12 cellular contexts compared by ENCODE assay signal in the genomic region with DNA sequence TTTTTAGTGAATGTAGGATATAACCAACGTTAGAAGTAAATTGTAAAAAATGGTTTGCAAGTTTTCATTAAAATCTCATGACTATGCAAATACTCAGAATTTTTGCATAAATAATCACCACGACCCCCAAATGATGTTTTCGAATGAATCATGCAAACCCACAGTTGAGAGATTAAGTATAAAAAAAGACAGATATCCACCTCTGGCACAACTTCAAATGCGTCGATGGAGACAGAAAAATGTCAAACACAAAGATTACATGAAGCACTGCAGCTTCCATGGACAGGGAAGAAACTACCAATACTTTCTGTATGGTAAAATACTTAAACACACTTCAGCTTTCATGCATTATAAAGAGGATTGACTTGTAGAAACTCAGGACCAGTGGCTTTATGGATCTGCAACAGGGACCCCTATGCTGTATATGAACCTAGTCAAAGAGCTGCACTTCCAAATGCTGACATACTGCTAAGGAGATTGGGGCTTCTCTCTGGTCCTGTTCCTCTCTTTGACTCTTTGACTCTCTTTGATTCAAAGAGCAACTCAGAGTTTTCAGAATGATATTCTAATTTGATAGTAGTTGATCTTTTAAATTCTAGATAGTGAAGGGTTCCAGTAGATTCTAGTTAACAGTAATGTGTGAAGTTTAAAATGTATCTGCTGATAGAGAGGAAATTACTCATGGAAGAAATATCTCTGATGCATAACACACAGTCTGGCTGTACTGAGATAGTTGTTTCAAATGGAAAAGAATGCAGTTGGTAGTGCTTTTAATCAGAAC.
DNase-seq lines count a peak whose midpoint lies in the region; ATAC-seq and TF ChIP-seq lines count a peak whose summit lies in the region.
"Had no signal": no experiment of that assay in that cellular context is flagged by ENCODE, and none has a peak within 500 bp of the region (broad histone marks: within the 10 kb centered on the region; RNA-seq: fewer than 3 reads in every experiment).

No MANE protein-coding gene starts in this region.

- no peak overlapping the region for H3K4me3 Mint-ChIP-seq in T-cell

- peaks cover 36% of the 10 kb centered on the region for H3K36me3 Mint-ChIP-seq in T-cell

- no peaks in the 10 kb centered on the region for H3K27me3 Mint-ChIP-seq in T-cell

- H3K9me3 Mint-ChIP-seq in T-cell = peaks cover 7 to 16% (median 8%) of the 10 kb centered on the region in 3 donors

- no peak for TF ChIP-seq CTCF in cardiac fibroblast (IDR thresholded peaks at IDR 0.05; ENCODE audit: low read depth, low read length)

- intact Hi-C loops in posterior cingulate gyrus (cut with DNase I) = no loop called here

- CTCF ChIA-PET in T-cell (lab: Charles Lee) = no interaction called here

- DNase-seq in AG08395 (ENCODE audit: low spot score) (peak; percentile 53), LHCN-M2 (ENCODE audit: low read depth) (peak; percentile 72), cardiac fibroblast (ENCODE audit: low read depth in 2 of 2) (peak; percentile 81 to 82), lung microvascular endothelial cell (ENCODE audit: low read depth in 2 of 2) (peak; percentile 78 to 80), T-cell (no peak), DMS53 treated with DMSO at 0.1 percent for 48 hours (lab: John Stamatoyannopoulos, UW; ENCODE audit: unreplicated experiment) (no peak), LoVo (ENCODE audit: low spot score) (no peak), posterior cingulate gyrus (no peak)
- DNase-seq: midbrain, NCI-H1930, small intestine, WERI-Rb-1 had no signal

- POLR2A ChIA-PET in T-cell (lab: Charles Lee) = no interaction called here

- H3K27ac Mint-ChIP-seq in T-cell = no peak overlapping the region

- no peak for ATAC-seq in T-cell (replicated peaks in 1 of 4)

- H3K4me1 Mint-ChIP-seq in T-cell = no peaks in the 10 kb centered on the region

- peak overlapping the region in 1 of 2 donors; percentile 4 for H3K4me3 ChIP-seq in cardiac fibroblast (replicated peaks in 1 of 2; ENCODE audit: low read depth in 2 of 2, low read length in 2 of 2)

Comparison
In these comparisons a context has a peak if more than half of its experiments do, and no peak if none do; other contexts are left out.
1. DNase-seq: peak in AG08395 (single experiment), LHCN-M2 (single experiment), cardiac fibroblast (2 of 2) and lung microvascular endothelial cell (2 of 2); none in T-cell (0 of 34), DMS53 treated with DMSO at 0.1 percent for 48 hours (single experiment), LoVo (single experiment) and posterior cingulate gyrus (0 of 10).